In the genomic region with DNA sequence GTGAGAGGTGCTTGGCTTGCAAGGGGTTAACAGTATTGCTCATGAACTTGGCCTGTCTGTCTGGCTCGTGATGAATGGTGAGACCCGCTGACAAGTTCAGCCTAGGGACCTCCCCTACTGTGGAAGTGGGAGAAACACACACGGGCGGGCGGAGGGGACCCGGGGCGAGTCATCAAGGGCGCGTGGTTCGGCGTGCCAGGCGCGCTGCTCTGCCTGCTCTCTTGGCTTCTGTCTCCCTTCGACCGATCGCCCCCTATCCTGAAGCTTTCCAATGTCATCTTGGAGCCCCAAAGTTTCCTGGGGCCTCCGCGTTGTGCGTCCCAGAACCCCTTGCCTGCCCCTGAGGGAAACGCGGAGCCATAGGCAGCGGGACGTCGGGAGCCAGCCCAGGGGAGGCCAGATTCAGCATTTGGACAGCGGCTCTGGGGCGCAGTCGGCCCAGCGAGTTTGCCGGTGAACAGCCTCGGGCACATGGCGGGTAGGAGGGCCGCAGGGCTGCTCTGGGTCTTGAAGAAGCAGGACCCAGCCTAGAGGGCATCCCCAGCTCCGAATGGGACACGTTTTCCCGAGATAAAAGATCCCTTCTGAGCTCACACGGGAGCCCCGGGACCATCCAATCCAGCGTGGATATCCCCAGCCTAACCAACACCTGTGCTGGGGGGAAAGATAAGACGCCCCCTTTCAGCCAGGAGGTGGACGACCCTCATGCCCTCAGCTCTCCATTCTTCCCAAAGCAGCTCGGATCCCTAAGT, we compare ENCODE assay signal across 8 cellular contexts. TPM values are rescaled to one million over a fixed set of nuclear protein-coding genes. Genes with fewer than 3 reads are reported as not detected.
DNase-seq lines count a peak whose midpoint lies in the region; ATAC-seq, FAIRE-seq and TF ChIP-seq lines count a peak whose summit lies in the region.

No MANE protein-coding gene starts in this region.

- H3K27ac Mint-ChIP-seq in activated CD4-positive, alpha-beta T cell treated with anti-CD3 and anti-CD28 coated beads for 36 hours: no peak overlapping the region
- no peak overlapping the region for H3K27ac Mint-ChIP-seq in stimulated activated memory B cell treated with anti-CD40 and anti-IgM and Interleukin-4, amounts not matched to agents 10 μg/mL and 1 μg/mL and 100 μg/mL, for 72 hours

- H2BK120ac ChIP-seq in mesendoderm (ENCODE audit: low read depth, low read length): no peak overlapping the region

- no peak overlapping the region for H3K9ac ChIP-seq in mesendoderm (ENCODE audit: low read length)

- no peak overlapping the region for H2AK5ac ChIP-seq in mesendoderm (ENCODE audit: low read length)

- no peak overlapping the region for H3K23ac ChIP-seq in mesendoderm (ENCODE audit: low read length)

- H3K4me3 ChIP-seq in mesendoderm (ENCODE audit: low read length): no peak overlapping the region

- POLR2A ChIA-PET in activated CD4-positive, alpha-beta T cell treated with anti-CD3 and anti-CD28 coated beads for 36 hours (lab: Charles Lee): no interaction called here

- CTCF ChIA-PET in activated CD4-positive, alpha-beta T cell treated with anti-CD3 and anti-CD28 coated beads for 36 hours (lab: Charles Lee): interaction anchor here (0.7 to 9.8 kb wide), 4 partner anchors 8 to 155 kb away, joined by 3 to 108 read pairs (median 6); no protein-coding TSS in a partner anchor

- no peaks in the 10 kb centered on the region for H3K9me3 Mint-ChIP-seq in activated CD4-positive, alpha-beta T cell treated with anti-CD3 and anti-CD28 coated beads for 36 hours (ENCODE audit: low read depth)
- no peaks in the 10 kb centered on the region for H3K9me3 Mint-ChIP-seq in stimulated activated memory B cell treated with anti-CD40 and anti-IgM and Interleukin-4, amounts not matched to agents 10 μg/mL and 1 μg/mL and 100 μg/mL, for 72 hours

- H2BK5ac ChIP-seq in mesendoderm (ENCODE audit: low read length): no peak overlapping the region

- no peaks in the 10 kb centered on the region for H3K79me2 ChIP-seq in mesendoderm (ENCODE audit: control insufficient read depth, insufficient read depth, low read length)

- H4K5ac ChIP-seq in mesendoderm (ENCODE audit: low read length): no peak overlapping the region

- no peak overlapping the region for H3K4me3 Mint-ChIP-seq in activated CD4-positive, alpha-beta T cell treated with anti-CD3 and anti-CD28 coated beads for 36 hours
- H3K4me3 Mint-ChIP-seq in stimulated activated memory B cell treated with anti-CD40 and anti-IgM and Interleukin-4, amounts not matched to agents 10 μg/mL and 1 μg/mL and 100 μg/mL, for 72 hours: peak overlapping the region; percentile 16

- DNase-seq in ELF-1 (ENCODE audit: low read depth, low spot score): peak; percentile 82
- DNase-seq in NCI-H1694 treated with DMSO at 0.1 percent for 48 hours (lab: John Stamatoyannopoulos, UW): peak; percentile 25
- peak; percentile 79 for DNase-seq in activated CD4-positive, alpha-beta T cell treated with anti-CD3 and anti-CD28 coated beads for 36 hours
- peak; percentile 54 for DNase-seq in cerebellum (ENCODE audit: low spot score)
- peak; percentile 83 for DNase-seq in mesendoderm
- no peak for DNase-seq in D721Med (ENCODE audit: insufficient read length, low spot score)

- H3K79me1 ChIP-seq in mesendoderm (ENCODE audit: low read length): no peaks in the 10 kb centered on the region

- H3K27ac ChIP-seq in mesendoderm (ENCODE audit: low read depth, low read length): no peak overlapping the region

- no peak overlapping the region for H3K56ac ChIP-seq in mesendoderm (ENCODE audit: low read length)

- TF ChIP-seq CTCF in D721Med (IDR thresholded peaks at IDR 0.05; ENCODE audit: insufficient read depth, missing control alignments): no peak

- no peaks in the 10 kb centered on the region for H3K36me3 ChIP-seq in mesendoderm (ENCODE audit: control insufficient read depth, insufficient read depth, low read length)

- no peak overlapping the region for H3K4me2 ChIP-seq in mesendoderm (ENCODE audit: low read length)

- no peaks in the 10 kb centered on the region for H3K4me1 Mint-ChIP-seq in activated CD4-positive, alpha-beta T cell treated with anti-CD3 and anti-CD28 coated beads for 36 hours
- peaks cover 20% of the 10 kb centered on the region for H3K4me1 Mint-ChIP-seq in stimulated activated memory B cell treated with anti-CD40 and anti-IgM and Interleukin-4, amounts not matched to agents 10 μg/mL and 1 μg/mL and 100 μg/mL, for 72 hours

- FAIRE-seq in D721Med (lab: Jason Lieb, UNC): no peak

- no peak overlapping the region for H3K4ac ChIP-seq in mesendoderm (ENCODE audit: low read depth, low read length)

- peaks cover 74% of the 10 kb centered on the region for H3K27me3 Mint-ChIP-seq in activated CD4-positive, alpha-beta T cell treated with anti-CD3 and anti-CD28 coated beads for 36 hours
- peaks cover 93% of the 10 kb centered on the region for H3K27me3 Mint-ChIP-seq in stimulated activated memory B cell treated with anti-CD40 and anti-IgM and Interleukin-4, amounts not matched to agents 10 μg/mL and 1 μg/mL and 100 μg/mL, for 72 hours

- no peak overlapping the region for H4K8ac ChIP-seq in mesendoderm (ENCODE audit: low read depth, low read length)

- H2BK15ac ChIP-seq in mesendoderm (replicated peaks; ENCODE audit: low read depth): no peak overlapping the region

- H3K36me3 Mint-ChIP-seq in activated CD4-positive, alpha-beta T cell treated with anti-CD3 and anti-CD28 coated beads for 36 hours (ENCODE audit: low read depth): no peaks in the 10 kb centered on the region
- no peaks in the 10 kb centered on the region for H3K36me3 Mint-ChIP-seq in stimulated activated memory B cell treated with anti-CD40 and anti-IgM and Interleukin-4, amounts not matched to agents 10 μg/mL and 1 μg/mL and 100 μg/mL, for 72 hours

- no CpG with 5 or more reads among the region's 41 CpGs for WGBS in mesendoderm (ENCODE audit: extremely low coverage, insufficient coverage, low lambda C conversion rate)

- peak; percentile 42 for ATAC-seq in activated CD4-positive, alpha-beta T cell treated with anti-CD3 and anti-CD28 coated beads for 36 hours
- no peak for ATAC-seq in stimulated activated memory B cell treated with anti-CD40 and anti-IgM and Interleukin-4, amounts not matched to agents 10 μg/mL and 1 μg/mL and 100 μg/mL, for 72 hours
- ATAC-seq in GM21360 (IDR thresholded peaks at IDR 0.05; ENCODE audit: unreplicated experiment): no peak

- peaks cover 83% of the 10 kb centered on the region for H3K27me3 ChIP-seq in mesendoderm (ENCODE audit: insufficient read depth, low read length, poor library complexity)

- H3K4me1 ChIP-seq in mesendoderm (ENCODE audit: control insufficient read depth, low read depth, low read length): no peaks in the 10 kb centered on the region

- intact Hi-C loops in activated CD4-positive, alpha-beta T cell treated with anti-CD3 and anti-CD28 coated beads for 36 hours (cut with DNase I, micrococcal nuclease): loop anchor here in 1 of 2 experiments (2.0 kb wide), 1 partner anchor 17 kb away; no protein-coding TSS in a partner anchor

- no peak overlapping the region for H3K18ac ChIP-seq in mesendoderm (ENCODE audit: low read length)

RNA-seq across cellular contexts. Expression of gene POLG, which starts 27.0 kb away (rescaled TPM):
- total RNA-seq in activated CD4-positive, alpha-beta T cell treated with anti-CD3 and anti-CD28 coated beads for 36 hours: 10 to 100 TPM; 63.2 to 80.4 TPM
- total RNA-seq in cerebellum: 35.2 TPM
- polyA plus RNA-seq in mesendoderm (2013, experiment 1 of 2): 17.7 TPM
- polyA plus RNA-seq in mesendoderm (2013, experiment 2 of 2): 17.3 TPM
